In the genomic region with DNA sequence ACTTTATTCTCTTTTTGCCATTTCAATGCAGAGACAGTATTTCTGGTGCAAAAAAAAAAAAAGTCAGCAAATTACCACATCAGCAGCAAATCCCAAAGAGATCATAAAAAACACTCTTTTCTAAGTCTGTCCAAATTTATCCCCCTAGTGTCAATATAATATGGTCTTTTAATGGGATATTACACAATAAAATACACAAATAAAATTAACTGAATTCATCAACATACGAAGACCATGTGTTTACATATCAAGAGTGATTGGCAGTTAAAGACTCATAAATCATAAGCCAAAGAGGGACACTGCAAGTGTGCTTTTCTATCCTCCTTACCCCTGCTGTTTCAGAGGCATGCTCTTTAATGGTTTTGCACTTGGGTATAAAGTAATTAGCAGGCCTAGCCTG, we compare ENCODE assay signal across 24 cellular contexts.
"Had no signal": no experiment of that assay in that cellular context is flagged by ENCODE, and none has a peak within 500 bp of the region (broad histone marks: within the 10 kb centered on the region; RNA-seq: fewer than 3 reads in every experiment).

No MANE protein-coding gene starts in this region.

- H3K4me1 Mint-ChIP-seq: memory B cell; natural killer cell; stimulated activated effector memory CD8-positive, alpha-beta T cell treated with anti-CD3 and anti-CD28 coated beads, Interleukin-12 subunit alpha, Interleukin-12 subunit beta, amount 100 ng/mL, for 72 hours had no signal

- H3K4me3 ChIP-seq: hepatocyte, left ventricle myocardium inferior, lower lobe of right lung, pancreas, tibial artery, upper lobe of left lung, vagina had no signal

- H3K36me3 ChIP-seq: left ventricle myocardium inferior, lower lobe of right lung, pancreas, tibial artery, upper lobe of left lung, vagina had no signal

- H3K4me3 Mint-ChIP-seq: memory B cell; mesothelial cell of epicardium; natural killer cell; neural crest cell; stimulated activated effector memory CD8-positive, alpha-beta T cell treated with anti-CD3 and anti-CD28 coated beads, Interleukin-12 subunit alpha, Interleukin-12 subunit beta, amount 100 ng/mL, for 72 hours; stimulated activated naive CD8-positive, alpha-beta T cell treated with anti-CD3 and anti-CD28 coated beads, Interleukin-15, Interleukin-2, amounts not matched to agents 100 ng/mL and 50 ng/mL, for 24 hours had no signal

- DNase-seq: dermis blood vessel endothelial cell; erythroblast; foreskin melanocyte; head of caudate nucleus; kidney; left cardiac atrium; left ventricle myocardium inferior; lower lobe of right lung; natural killer cell; pancreas; right cardiac atrium; stimulated activated CD4-positive, alpha-beta T cell treated with anti-CD3 and anti-CD28 coated beads, Interleukin-4, amount 100 ng/mL, for 1 hour; stimulated activated CD8-positive, alpha-beta memory T cell treated with anti-CD3 and anti-CD28 coated beads, Interleukin-4, amount 100 ng/mL, for 48 hours; tibial artery; upper lobe of left lung had no signal

- H3K27ac Mint-ChIP-seq: memory B cell; mesothelial cell of epicardium; natural killer cell; progenitor cell of endocrine pancreas; stimulated activated effector memory CD8-positive, alpha-beta T cell treated with anti-CD3 and anti-CD28 coated beads, Interleukin-12 subunit alpha, Interleukin-12 subunit beta, amount 100 ng/mL, for 72 hours; stimulated activated naive CD8-positive, alpha-beta T cell treated with anti-CD3 and anti-CD28 coated beads, Interleukin-15, Interleukin-2, amounts not matched to agents 100 ng/mL and 50 ng/mL, for 24 hours had no signal

- H3K27me3 Mint-ChIP-seq: memory B cell; progenitor cell of endocrine pancreas; stimulated activated naive CD8-positive, alpha-beta T cell treated with anti-CD3 and anti-CD28 coated beads, Interleukin-15, Interleukin-2, amounts not matched to agents 100 ng/mL and 50 ng/mL, for 24 hours had no signal

- FAIRE-seq: endothelial cell of umbilical vein, kidney, pancreas had no signal

- H3K36me3 Mint-ChIP-seq: memory B cell; natural killer cell; stimulated activated effector memory CD8-positive, alpha-beta T cell treated with anti-CD3 and anti-CD28 coated beads, Interleukin-12 subunit alpha, Interleukin-12 subunit beta, amount 100 ng/mL, for 72 hours had no signal

- ATAC-seq: left cardiac atrium; lower lobe of right lung; natural killer cell; pancreas; right cardiac atrium; stimulated activated effector memory CD8-positive, alpha-beta T cell treated with anti-CD3 and anti-CD28 coated beads, Interleukin-12 subunit alpha, Interleukin-12 subunit beta, amount 100 ng/mL, for 72 hours had no signal

- H3K27me3 ChIP-seq: hepatocyte, pancreas, tibial artery, upper lobe of left lung, vagina had no signal

- H3K4me1 ChIP-seq: left ventricle myocardium inferior, lower lobe of right lung, pancreas, tibial artery, upper lobe of left lung, vagina had no signal

- H3K27ac ChIP-seq: hepatocyte, left ventricle myocardium inferior, lower lobe of right lung, pancreas, tibial artery, upper lobe of left lung, vagina had no signal

- H3K9me3 ChIP-seq: lower lobe of right lung, pancreas, tibial artery, upper lobe of left lung, vagina had no signal
